ENCODE assay signal across 8 cellular contexts in genomic region chr3:170757038-170757437, GRCh38.
"Had no signal": no experiment of that assay in that cellular context is flagged by ENCODE, and none has a peak within 500 bp of the region (broad histone marks: within the 10 kb centered on the region; RNA-seq: fewer than 3 reads in every experiment).

No MANE protein-coding gene starts in this region.

- FAIRE-seq: G401.6, GM12878, GM12891, GM12892, GM18507, GM19239 had no signal

- ATAC-seq: GM12878 had no signal

- H3K4me3 ChIP-seq: GM12878 had no signal

- DNase-seq: GDM1, GF-D8 had no signal
